ENCODE assay signal across 28 cellular contexts in genomic region chr9:68703672-68704071, GRCh38. TPM values are rescaled to one million over a fixed set of nuclear protein-coding genes. Genes with fewer than 3 reads are reported as not detected.
DNase-seq lines count a peak whose midpoint lies in the region; ATAC-seq and TF ChIP-seq lines count a peak whose summit lies in the region.
"Had no signal": no experiment of that assay in that cellular context is flagged by ENCODE, and none has a peak within 500 bp of the region (broad histone marks: within the 10 kb centered on the region; RNA-seq: fewer than 3 reads in every experiment).

No MANE protein-coding gene starts in this region.

- H3K4me1 ChIP-seq in left ventricle myocardium inferior (peaks cover 37% of the 10 kb centered on the region), hepatocyte (ENCODE audit: insufficient read depth) (peaks cover 4% of the 10 kb centered on the region), psoas muscle (no peaks in the 10 kb centered on the region)
- H3K4me1 ChIP-seq: BE2C, HAP-1, prostate gland had no signal

- H3K9me3 ChIP-seq in left ventricle myocardium inferior (replicated peaks) (no peaks in the 10 kb centered on the region), hepatocyte (ENCODE audit: low read depth) (no peaks in the 10 kb centered on the region), psoas muscle (no peaks in the 10 kb centered on the region)
- H3K9me3 ChIP-seq: adrenal gland, BE2C, esophagus muscularis mucosa, HAP-1, neutrophil, prostate gland, upper lobe of left lung had no signal

- TF ChIP-seq CTCF in left ventricle myocardium inferior (IDR thresholded peaks at IDR 0.05; ENCODE audit: borderline replicate concordance) = peak; percentile 40
- TF ChIP-seq CTCF in hepatocyte (IDR thresholded peaks at IDR 0.05; ENCODE audit: poor library complexity) = no peak
- no peak for TF ChIP-seq CTCF in type B pancreatic cell (conservative IDR thresholded peaks at IDR 0.05)
- no peak for TF ChIP-seq CTCF in psoas muscle (IDR thresholded peaks at IDR 0.05)

- ATAC-seq in left cardiac atrium (no peak), psoas muscle (no peak), HG03108 (IDR thresholded peaks at IDR 0.05; ENCODE audit: unreplicated experiment) (no peak)
- ATAC-seq: GM12878 had no signal

- H3K4me3 ChIP-seq in left ventricle myocardium inferior (no peak overlapping the region), hepatocyte (no peak overlapping the region), psoas muscle (no peak overlapping the region)
- H3K4me3 ChIP-seq: HAP-1, SK-N-MC had no signal

- H3K27ac Mint-ChIP-seq in type B pancreatic cell = peak overlapping the region; percentile 65

- peaks cover 14% of the 10 kb centered on the region for H3K4me1 Mint-ChIP-seq in type B pancreatic cell (ENCODE audit: unreplicated experiment)

- H3K27me3 ChIP-seq in left ventricle myocardium inferior (ENCODE audit: low read depth) (peaks cover 29% of the 10 kb centered on the region), hepatocyte (peaks cover 19% of the 10 kb centered on the region), psoas muscle (ENCODE audit: insufficient read depth in 3 of 3, low read length in 2 of 3) (no peaks in the 10 kb centered on the region)
- H3K27me3 ChIP-seq: adrenal gland, neutrophil, upper lobe of left lung had no signal

- H3K27me3 Mint-ChIP-seq in type B pancreatic cell = peaks cover 66% of the 10 kb centered on the region

- WGBS in hepatocyte (ENCODE audit: low lambda C conversion rate, missing lambda C conversion rate) = 75% methylated on average over 6 of the region's 6 CpGs
- WGBS in psoas muscle, 3 donors = 64 to 71% (median 68%) methylated on average over 6 of the region's 6 CpGs

- H3K9me3 Mint-ChIP-seq in type B pancreatic cell = no peaks in the 10 kb centered on the region

- peaks cover 10% of the 10 kb centered on the region for H3K79me2 ChIP-seq in hepatocyte

- H3K27ac ChIP-seq in left ventricle myocardium inferior (replicated peaks) = no peak overlapping the region
- H3K27ac ChIP-seq in hepatocyte = no peak overlapping the region
- no peak overlapping the region for H3K27ac ChIP-seq in psoas muscle
- H3K27ac ChIP-seq: esophagus muscularis mucosa, HL-60, prostate gland, RWPE1, SK-N-MC had no signal

- H3K36me3 Mint-ChIP-seq in type B pancreatic cell = no peaks in the 10 kb centered on the region

- DNase-seq in left ventricle myocardium inferior (no peak), left cardiac atrium (no peak), OCI-M1 (lab: John Stamatoyannopoulos, UW) (peak; percentile 58), hepatocyte (ENCODE audit: low spot score) (no peak), type B pancreatic cell (ENCODE audit: extremely low spot score, unreplicated experiment) (no peak), psoas muscle (no peak), iPS-NIHi11 (ENCODE audit: low spot score) (no peak)
- DNase-seq: activated CD4-positive, alpha-beta T cell treated with anti-CD3 and anti-CD28 coated beads, Interleukin-2, amount 50 U/mL, for 48 hours; activated effector memory CD4-positive, alpha-beta T cell treated with anti-CD3 and anti-CD28 coated beads, Interleukin-2, amount 50 U/mL, for 16 hours; adrenal gland; BE2C; DND-41; effector memory CD4-positive, alpha-beta T cell; foreskin melanocyte; NCI-H1105; NCI-H1930; T1000; upper lobe of left lung had no signal

- no peak overlapping the region for H2AFZ ChIP-seq in hepatocyte

- peak overlapping the region; percentile 89 for H3K4me3 Mint-ChIP-seq in type B pancreatic cell

- no peaks in the 10 kb centered on the region for H4K20me1 ChIP-seq in hepatocyte (ENCODE audit: insufficient read depth, poor library complexity, severe bottlenecking)

- intact Hi-C loops in left ventricle myocardium inferior (cut with micrococcal nuclease) (no loop called here), left cardiac atrium (cut with DNase I) (loop anchor here (2.0 to 10.0 kb wide), 6 partner anchors 119 to 321 kb away; no protein-coding TSS in a partner anchor), psoas muscle (cut with DNase I) (loop anchor here (5.0 to 10.0 kb wide), 3 partner anchors 71 to 141 kb away; no protein-coding TSS in a partner anchor)

- no peaks in the 10 kb centered on the region for H3K9me2 ChIP-seq in hepatocyte (replicated peaks; ENCODE audit: insufficient read depth)

- H3K36me3 ChIP-seq in left ventricle myocardium inferior (no peaks in the 10 kb centered on the region), hepatocyte (replicated peaks; ENCODE audit: insufficient read depth, low read depth) (no peaks in the 10 kb centered on the region), psoas muscle (ENCODE audit: insufficient read depth in 1 of 2, low read depth in 1 of 2) (no peaks in the 10 kb centered on the region)
- H3K36me3 ChIP-seq: adrenal gland, BE2C, esophagus muscularis mucosa, HAP-1, neutrophil, prostate gland, upper lobe of left lung had no signal

- H3K4me2 ChIP-seq in hepatocyte = peak overlapping the region; percentile 98

RNA-seq across cellular contexts. Expression of gene PIP5K1B, which starts 1.4 kb away (rescaled TPM):
- total RNA-seq in left ventricle myocardium inferior = 71.9 TPM
- total RNA-seq in left cardiac atrium = 10 to 100 TPM; 47.0 to 50.1 TPM
- total RNA-seq in hepatocyte = 10.2 and 11.1 TPM in 2 replicates
- polyA plus RNA-seq in hepatocyte = 2.5 and 3.7 TPM in 2 replicates
- 9.8 and 19.4 TPM in 2 replicates for total RNA-seq in type B pancreatic cell (ENCODE audit: low replicate concordance)
- total RNA-seq in psoas muscle = 1 to 10 TPM; 1.1 to 1.9 (median 1.8) TPM
- 1 to 10 TPM in 1 of 3 donors, under 1 TPM in 2; 0.48 to 2.5 (median 0.70) TPM for polyA plus RNA-seq in psoas muscle
- total RNA-seq: A673 had no signal
